1 cellular context compared by ENCODE assay signal in the genomic region with DNA sequence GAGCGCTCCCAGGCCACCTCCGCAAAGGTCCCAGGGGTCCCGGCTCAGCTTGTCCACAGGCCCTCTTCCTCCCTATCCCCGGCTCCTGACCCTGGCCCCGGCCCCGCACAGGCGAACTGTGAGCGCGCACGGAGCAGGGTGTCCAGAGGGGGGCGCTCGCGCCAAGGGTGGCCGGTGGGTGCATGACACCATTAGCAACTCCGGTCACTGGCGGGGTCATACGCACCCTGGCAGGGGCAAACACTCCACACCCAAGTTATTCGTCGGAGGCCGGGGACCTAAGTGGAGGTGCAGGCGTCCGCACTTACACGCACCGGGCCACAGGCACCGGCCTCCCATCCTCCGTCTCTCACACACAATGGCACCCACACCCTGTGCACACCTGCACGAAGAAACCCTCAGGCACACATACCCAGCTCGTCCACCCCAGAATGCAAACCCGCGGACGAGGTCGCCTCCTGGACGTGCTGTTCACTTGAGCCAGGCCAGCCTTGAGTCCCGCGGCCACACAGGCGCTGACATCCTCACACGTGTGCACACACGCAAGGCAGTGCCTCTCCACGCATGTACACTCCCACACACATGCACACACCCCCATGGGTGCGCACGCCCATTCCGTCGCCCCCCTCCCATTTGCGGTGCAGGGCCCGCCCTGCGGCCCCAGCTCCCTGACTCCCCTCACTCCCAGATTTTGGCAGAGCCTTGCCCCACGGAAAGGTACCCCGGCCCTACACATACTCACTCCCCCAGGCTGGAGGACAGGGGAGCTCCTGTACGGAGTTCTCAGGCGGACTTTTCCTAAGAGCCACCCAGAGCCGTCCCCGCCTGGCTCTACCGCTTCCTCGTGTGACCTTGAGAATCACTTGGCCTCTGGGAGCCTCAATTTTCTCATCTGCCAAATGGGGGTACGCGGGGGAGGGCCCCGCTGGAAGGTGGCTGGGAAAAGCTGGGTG.
TF ChIP-seq lines count a peak whose summit lies in the region.

RASGRP2 (minus strand) TSS at position 552 of the 953 bp plus-strand sequence. CDS start 1,276 bp downstream, outside the sequence.

TF ChIP-seq in HepG2, 621 proteins besides CTCF, POLR2A, EP300 and RAD21 (continued from another document):
- no peak for TF ChIP-seq HOXA5 (CRISPR knock-in tag; IDR thresholded peaks at IDR 0.05)
- TF ChIP-seq, protein P1, sequence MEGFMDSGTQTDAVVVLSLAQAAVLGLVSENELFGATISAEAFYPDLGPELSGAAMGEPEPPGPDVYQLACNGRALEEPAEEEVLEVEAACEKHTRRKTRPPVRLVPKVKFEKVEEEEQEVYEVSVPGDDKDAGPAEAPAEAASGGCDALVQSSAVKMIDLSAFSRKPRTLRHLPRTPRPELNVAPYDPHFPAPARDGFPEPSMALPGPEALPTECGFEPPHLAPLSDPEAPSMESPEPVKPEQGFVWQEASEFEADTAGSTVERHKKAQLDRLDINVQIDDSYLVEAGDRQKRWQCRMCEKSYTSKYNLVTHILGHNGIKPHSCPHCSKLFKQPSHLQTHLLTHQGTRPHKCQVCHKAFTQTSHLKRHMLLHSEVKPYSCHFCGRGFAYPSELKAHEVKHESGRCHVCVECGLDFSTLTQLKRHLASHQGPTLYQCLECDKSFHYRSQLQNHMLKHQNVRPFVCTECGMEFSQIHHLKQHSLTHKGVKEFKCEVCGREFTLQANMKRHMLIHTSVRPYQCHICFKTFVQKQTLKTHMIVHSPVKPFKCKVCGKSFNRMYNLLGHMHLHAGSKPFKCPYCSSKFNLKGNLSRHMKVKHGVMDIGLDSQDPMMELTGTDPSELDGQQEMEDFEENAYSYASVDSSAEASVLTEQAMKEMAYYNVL (CRISPR knock-in tag; IDR thresholded peaks at IDR 0.05; ENCODE audit: borderline replicate concordance), result no peak
- no peak for TF ChIP-seq MEF2D (CRISPR knock-in tag; IDR thresholded peaks at IDR 0.05)
- TF ChIP-seq, protein P2, sequence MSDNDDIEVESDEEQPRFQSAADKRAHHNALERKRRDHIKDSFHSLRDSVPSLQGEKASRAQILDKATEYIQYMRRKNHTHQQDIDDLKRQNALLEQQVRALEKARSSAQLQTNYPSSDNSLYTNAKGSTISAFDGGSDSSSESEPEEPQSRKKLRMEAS (IDR thresholded peaks at IDR 0.05), result peak; percentile 14; the same call in 1 of the 2 replicates
- TF ChIP-seq SMAD3 (CRISPR knock-in tag; IDR thresholded peaks at IDR 0.05), result no peak
- TF ChIP-seq MEIS1 (CRISPR knock-in tag; IDR thresholded peaks at IDR 0.05; ENCODE audit: borderline replicate concordance), result no peak
- no peak for TF ChIP-seq HNF1A (IDR thresholded peaks at IDR 0.05; ENCODE audit: low read depth)
- no peak for TF ChIP-seq HNF1A (CRISPR knock-in tag; IDR thresholded peaks at IDR 0.05; ENCODE audit: borderline replicate concordance)
- TF ChIP-seq KLF15 (CRISPR knock-in tag; IDR thresholded peaks at IDR 0.05; ENCODE audit: borderline replicate concordance), result no peak
- peak; percentile 15; the same call in 1 of the 2 replicates for TF ChIP-seq ZFX (CRISPR knock-in tag; IDR thresholded peaks at IDR 0.05; ENCODE audit: low read depth)
- no peak for TF ChIP-seq ZBTB8A (CRISPR knock-in tag; IDR thresholded peaks at IDR 0.05; ENCODE audit: borderline replicate concordance, low read depth)
- TF ChIP-seq PAF1 (CRISPR knock-in tag; IDR thresholded peaks at IDR 0.05), result no peak
- no peak for TF ChIP-seq GMEB1 (CRISPR knock-in tag; IDR thresholded peaks at IDR 0.05; ENCODE audit: borderline replicate concordance)
- no peak for TF ChIP-seq ZNF670 (CRISPR knock-in tag; IDR thresholded peaks at IDR 0.05; ENCODE audit: borderline replicate concordance)
- TF ChIP-seq ATAD3A (CRISPR knock-in tag; IDR thresholded peaks at IDR 0.05), result no peak
- no peak for TF ChIP-seq POGK (CRISPR knock-in tag; conservative IDR thresholded peaks at IDR 0.05)
- no peak for TF ChIP-seq ZNF749 (CRISPR knock-in tag; IDR thresholded peaks at IDR 0.05; ENCODE audit: borderline replicate concordance)
- TF ChIP-seq ZNF761 (CRISPR knock-in tag; conservative IDR thresholded peaks at IDR 0.05), result no peak
- TF ChIP-seq KMT2B (CRISPR knock-in tag; IDR thresholded peaks at IDR 0.05), result no peak
- TF ChIP-seq STAG1 (CRISPR knock-in tag; IDR thresholded peaks at IDR 0.05), result peak; percentile 47
- no peak for TF ChIP-seq ZNF17 (CRISPR knock-in tag; IDR thresholded peaks at IDR 0.05)
- TF ChIP-seq TBX2 (CRISPR knock-in tag; IDR thresholded peaks at IDR 0.05; ENCODE audit: borderline replicate concordance), result no peak
- TF ChIP-seq, protein P3, sequence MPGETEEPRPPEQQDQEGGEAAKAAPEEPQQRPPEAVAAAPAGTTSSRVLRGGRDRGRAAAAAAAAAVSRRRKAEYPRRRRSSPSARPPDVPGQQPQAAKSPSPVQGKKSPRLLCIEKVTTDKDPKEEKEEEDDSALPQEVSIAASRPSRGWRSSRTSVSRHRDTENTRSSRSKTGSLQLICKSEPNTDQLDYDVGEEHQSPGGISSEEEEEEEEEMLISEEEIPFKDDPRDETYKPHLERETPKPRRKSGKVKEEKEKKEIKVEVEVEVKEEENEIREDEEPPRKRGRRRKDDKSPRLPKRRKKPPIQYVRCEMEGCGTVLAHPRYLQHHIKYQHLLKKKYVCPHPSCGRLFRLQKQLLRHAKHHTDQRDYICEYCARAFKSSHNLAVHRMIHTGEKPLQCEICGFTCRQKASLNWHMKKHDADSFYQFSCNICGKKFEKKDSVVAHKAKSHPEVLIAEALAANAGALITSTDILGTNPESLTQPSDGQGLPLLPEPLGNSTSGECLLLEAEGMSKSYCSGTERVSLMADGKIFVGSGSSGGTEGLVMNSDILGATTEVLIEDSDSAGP (CRISPR knock-in tag; IDR thresholded peaks at IDR 0.05; ENCODE audit: borderline replicate concordance), result no peak
- no peak for TF ChIP-seq NCOA5 (CRISPR knock-in tag; IDR thresholded peaks at IDR 0.05)
- TF ChIP-seq YY1 (IDR thresholded peaks at IDR 0.05; ENCODE audit: insufficient read depth, insufficient replicate concordance, low read depth, low read length), result peak; percentile 12
- TF ChIP-seq HNRNPL (IDR thresholded peaks at IDR 0.05; ENCODE audit: low read depth, low read length), result 0 out of 2 replicates have a peak, but pooled peaks have one; percentile 26
- 0 out of 2 replicates have a peak, but pooled peaks have one; percentile 50 for TF ChIP-seq KDM1A (CRISPR knock-in tag; IDR thresholded peaks at IDR 0.05)
- no peak for TF ChIP-seq SP140L (CRISPR knock-in tag; IDR thresholded peaks at IDR 0.05; ENCODE audit: borderline replicate concordance)
- no peak for TF ChIP-seq FOXJ3 (CRISPR knock-in tag; IDR thresholded peaks at IDR 0.05; ENCODE audit: borderline replicate concordance)
- no peak for TF ChIP-seq NR2F2 (IDR thresholded peaks at IDR 0.05; ENCODE audit: borderline replicate concordance, low read depth)
- TF ChIP-seq NCOA2 (CRISPR knock-in tag; IDR thresholded peaks at IDR 0.05), result no peak
- TF ChIP-seq, protein P4, sequence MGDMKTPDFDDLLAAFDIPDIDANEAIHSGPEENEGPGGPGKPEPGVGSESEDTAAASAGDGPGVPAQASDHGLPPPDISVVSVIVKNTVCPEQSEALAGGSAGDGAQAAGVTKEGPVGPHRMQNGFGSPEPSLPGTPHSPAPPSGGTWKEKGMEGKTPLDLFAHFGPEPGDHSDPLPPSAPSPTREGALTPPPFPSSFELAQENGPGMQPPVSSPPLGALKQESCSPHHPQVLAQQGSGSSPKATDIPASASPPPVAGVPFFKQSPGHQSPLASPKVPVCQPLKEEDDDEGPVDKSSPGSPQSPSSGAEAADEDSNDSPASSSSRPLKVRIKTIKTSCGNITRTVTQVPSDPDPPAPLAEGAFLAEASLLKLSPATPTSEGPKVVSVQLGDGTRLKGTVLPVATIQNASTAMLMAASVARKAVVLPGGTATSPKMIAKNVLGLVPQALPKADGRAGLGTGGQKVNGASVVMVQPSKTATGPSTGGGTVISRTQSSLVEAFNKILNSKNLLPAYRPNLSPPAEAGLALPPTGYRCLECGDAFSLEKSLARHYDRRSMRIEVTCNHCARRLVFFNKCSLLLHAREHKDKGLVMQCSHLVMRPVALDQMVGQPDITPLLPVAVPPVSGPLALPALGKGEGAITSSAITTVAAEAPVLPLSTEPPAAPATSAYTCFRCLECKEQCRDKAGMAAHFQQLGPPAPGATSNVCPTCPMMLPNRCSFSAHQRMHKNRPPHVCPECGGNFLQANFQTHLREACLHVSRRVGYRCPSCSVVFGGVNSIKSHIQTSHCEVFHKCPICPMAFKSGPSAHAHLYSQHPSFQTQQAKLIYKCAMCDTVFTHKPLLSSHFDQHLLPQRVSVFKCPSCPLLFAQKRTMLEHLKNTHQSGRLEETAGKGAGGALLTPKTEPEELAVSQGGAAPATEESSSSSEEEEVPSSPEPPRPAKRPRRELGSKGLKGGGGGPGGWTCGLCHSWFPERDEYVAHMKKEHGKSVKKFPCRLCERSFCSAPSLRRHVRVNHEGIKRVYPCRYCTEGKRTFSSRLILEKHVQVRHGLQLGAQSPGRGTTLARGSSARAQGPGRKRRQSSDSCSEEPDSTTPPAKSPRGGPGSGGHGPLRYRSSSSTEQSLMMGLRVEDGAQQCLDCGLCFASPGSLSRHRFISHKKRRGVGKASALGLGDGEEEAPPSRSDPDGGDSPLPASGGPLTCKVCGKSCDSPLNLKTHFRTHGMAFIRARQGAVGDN (CRISPR knock-in tag; IDR thresholded peaks at IDR 0.05), result peak; percentile 10; the same call in 1 of the 2 replicates
- peak; percentile 33; the same call in 1 of the 2 replicates for TF ChIP-seq SP4 (CRISPR knock-in tag; IDR thresholded peaks at IDR 0.05)
- no peak for TF ChIP-seq KLF16 (CRISPR knock-in tag; IDR thresholded peaks at IDR 0.05)
- TF ChIP-seq KAT2B (IDR thresholded peaks at IDR 0.05; ENCODE audit: borderline replicate concordance, low read depth, low read length), result no peak
- TF ChIP-seq ZNF629 (CRISPR knock-in tag; conservative IDR thresholded peaks at IDR 0.05), result peak; percentile 92
- TF ChIP-seq FUBP1 (CRISPR knock-in tag; IDR thresholded peaks at IDR 0.05; ENCODE audit: borderline replicate concordance), result no peak
